Comparison of ENCODE assay signal across 8 cellular contexts in the genomic region with DNA sequence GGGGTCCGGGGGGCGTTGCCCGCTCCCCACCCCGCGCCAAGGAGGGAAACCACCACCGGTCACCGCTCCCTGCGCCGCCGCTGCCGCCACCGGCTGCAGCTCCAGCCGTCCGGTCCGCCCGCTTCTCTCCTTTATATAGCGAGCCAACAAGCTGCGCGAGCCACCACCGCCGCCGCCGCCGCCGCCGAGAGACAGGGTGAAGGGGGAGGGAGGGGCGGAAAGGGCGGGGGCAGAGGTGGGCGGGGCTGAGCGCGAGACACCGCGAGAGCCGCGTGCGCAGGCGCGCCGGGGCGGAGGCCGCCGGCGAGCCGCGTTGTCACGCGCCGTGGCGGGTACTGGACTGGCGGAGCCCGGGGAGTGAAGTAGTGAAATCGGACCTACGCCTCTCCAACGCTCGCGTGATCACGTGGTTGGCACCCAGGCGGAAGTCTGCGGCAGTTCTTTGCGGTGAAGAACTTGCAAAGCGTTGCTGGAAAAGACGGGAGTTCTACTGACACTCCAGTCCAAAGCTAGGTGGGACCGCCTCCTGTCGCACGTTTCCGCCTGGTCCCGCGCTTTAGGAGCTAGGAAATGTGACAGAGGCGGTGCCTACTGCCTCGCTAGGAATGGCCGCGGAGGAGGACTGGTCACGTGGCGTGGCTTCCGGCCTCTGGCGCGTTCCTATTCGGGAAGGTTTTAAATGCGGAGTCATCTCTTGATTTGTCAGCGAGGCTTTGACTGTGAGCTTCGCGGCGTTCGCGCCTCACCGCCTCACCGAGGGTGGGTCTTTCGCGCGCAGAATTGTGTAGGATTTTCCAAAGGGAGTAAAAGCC. TPM values are rescaled to one million over a fixed set of nuclear protein-coding genes. Genes with fewer than 3 reads are reported as not detected.
DNase-seq lines count a peak whose midpoint lies in the region; ATAC-seq and TF ChIP-seq lines count a peak whose summit lies in the region.

A gene (minus strand): TSS at position 193 of the 812 bp plus-strand sequence. CDS start 441 bp downstream, outside the sequence.

- H3K27ac ChIP-seq in Panc1 (ENCODE audit: low read length) (peak within 1 kb of the TSS; percentile 95), esophagus (ENCODE audit: low read depth in 2 of 2, low read length in 1 of 2) (peak within 1 kb of the TSS; percentile 97 to 100)

- peak within 1 kb of the TSS; percentile 70 to 96 for H3K4me3 ChIP-seq in Panc1 (ENCODE audit: low read depth in 2 of 2, low read length in 2 of 2)
- peak within 1 kb of the TSS; percentile 73 to 90 for H3K4me3 ChIP-seq in esophagus (ENCODE audit: low read depth in 1 of 2, low read length in 2 of 2)
- peak within 1 kb of the TSS; percentile 71 for H3K4me3 ChIP-seq in mucosa of stomach (ENCODE audit: low read length)

- 0% methylated on average over 70 to 90 of the region's 90 CpGs for WGBS in esophagus, 2 donors

- intact Hi-C loops in Panc1 (cut with micrococcal nuclease; ENCODE audit: unreplicated experiment), result no loop called here

- CTCF ChIA-PET in Panc1 (lab: Charles Lee), result no interaction called here

- H3K36me3 Mint-ChIP-seq in activated T-cell treated with anti-CD3 and anti-CD28 coated beads, Interleukin-2, amount 50 U/mL, for 4 hours (ENCODE audit: insufficient read depth), result peaks cover 9% of the 10 kb centered on the region

- H3K4me3 Mint-ChIP-seq in activated T-cell treated with anti-CD3 and anti-CD28 coated beads, Interleukin-2, amount 50 U/mL, for 4 hours, result peak within 1 kb of the TSS; percentile 99

- H3K9ac ChIP-seq in mucosa of stomach (ENCODE audit: low read length), result peak within 1 kb of the TSS; percentile 97

- peak; percentile 76 for ATAC-seq in GM21723 (IDR thresholded peaks at IDR 0.05; ENCODE audit: unreplicated experiment)
- ATAC-seq in Panc1, result peak; percentile 92
- peak; percentile 79 to 80 for ATAC-seq in activated T-cell treated with anti-CD3 and anti-CD28 coated beads, Interleukin-2, amount 50 U/mL, for 4 hours

- in situ Hi-C loops in Panc1 (cut with HindIII; ENCODE audit: low pct_unique_long_range_greater_than_20kb, low sequenced_read_pairs), result no loop called here

- no peaks in the 10 kb centered on the region for H3K9me3 ChIP-seq in Panc1 (ENCODE audit: control insufficient read depth, insufficient read depth, low read depth, low read length)
- no peaks in the 10 kb centered on the region for H3K9me3 ChIP-seq in esophagus (ENCODE audit: control insufficient read depth in 2 of 2, insufficient read depth in 1 of 2, low read depth in 1 of 2, low read length in 1 of 2)
- no peaks in the 10 kb centered on the region for H3K9me3 ChIP-seq in mucosa of stomach (ENCODE audit: control insufficient read depth, low read length)

- H3K9me3 Mint-ChIP-seq in activated T-cell treated with anti-CD3 and anti-CD28 coated beads, Interleukin-2, amount 50 U/mL, for 4 hours, result no peaks in the 10 kb centered on the region

- DNase-seq in DMS53 (lab: John Stamatoyannopoulos, UW) (peak; percentile 92), KG1 (lab: John Stamatoyannopoulos, UW) (peak; percentile 97), Panc1 (ENCODE audit: low read depth, low spot score) (peak; percentile 77)
- DNase-seq in activated T-cell treated with anti-CD3 and anti-CD28 coated beads, Interleukin-2, amount 50 U/mL, for 4 hours, result peak; percentile 91
- DNase-seq in stimulated activated CD8-positive, alpha-beta memory T cell treated with anti-CD3 and anti-CD28 coated beads, Interleukin-7, amount 100 ng/mL, for 1 hour (ENCODE audit: low read depth in 2 of 2), result peak; percentile 87 to 88

- H3K27me3 Mint-ChIP-seq in activated T-cell treated with anti-CD3 and anti-CD28 coated beads, Interleukin-2, amount 50 U/mL, for 4 hours (ENCODE audit: low read depth), result no peaks in the 10 kb centered on the region

- POLR2A ChIA-PET in Panc1 (lab: Charles Lee), result interaction anchor here (0.6 to 0.7 kb wide), 3 partner anchors 239 to 645 kb away, joined by 7 to 12 read pairs (median 8); no protein-coding TSS in a partner anchor

- peaks cover 7% of the 10 kb centered on the region for H3K4me1 ChIP-seq in Panc1 (ENCODE audit: control insufficient read depth, insufficient read depth, low read length)
- H3K4me1 ChIP-seq in esophagus (ENCODE audit: control insufficient read depth in 2 of 2, insufficient read depth in 2 of 2, low read length in 1 of 2), result no peaks in the 10 kb centered on the region
- H3K4me1 ChIP-seq in mucosa of stomach (ENCODE audit: control insufficient read depth, insufficient read depth, low read length), result peaks cover 16% of the 10 kb centered on the region

- no TSS peak for BruUV-seq in Panc1 (replicated peaks; lab: Mats Ljungman, UMichigan)

- TF ChIP-seq CTCF in Panc1 (IDR thresholded peaks at IDR 0.05), result no peak

- H3K36me3 ChIP-seq in Panc1 (ENCODE audit: control insufficient read depth, insufficient read depth, low read length) (no peaks in the 10 kb centered on the region; the same call in none of the 2 replicates), esophagus (ENCODE audit: control insufficient read depth in 2 of 2, insufficient read depth in 2 of 2, low read length in 1 of 2) (no peaks in the 10 kb centered on the region), mucosa of stomach (ENCODE audit: control insufficient read depth, insufficient read depth, low read length) (no peaks in the 10 kb centered on the region)

- H3K27me3 ChIP-seq in Panc1 (ENCODE audit: control insufficient read depth, insufficient read depth, low read length) (no peaks in the 10 kb centered on the region), esophagus (ENCODE audit: control insufficient read depth in 1 of 2, insufficient read depth in 2 of 2, low read length in 2 of 2) (no peaks in the 10 kb centered on the region), mucosa of stomach (ENCODE audit: control insufficient read depth, insufficient read depth, low read length) (no peaks in the 10 kb centered on the region)

- H3K4me1 Mint-ChIP-seq in activated T-cell treated with anti-CD3 and anti-CD28 coated beads, Interleukin-2, amount 50 U/mL, for 4 hours (ENCODE audit: low read depth), result peaks cover 39% of the 10 kb centered on the region

RNA-seq across cellular contexts. Expression of the gene that starts here (rescaled TPM):
- total RNA-seq in Panc1 (2021; ENCODE audit: unreplicated experiment), result 34.4 TPM
- polyA plus RNA-seq in Panc1 (2012; ENCODE audit: insufficient read length), result 15.3 TPM
- total RNA-seq in activated T-cell treated with anti-CD3 and anti-CD28 coated beads, Interleukin-2, amount 50 U/mL, for 4 hours, result 10 to 100 TPM; 42.8 to 44.4 (median 43.4) TPM
- 1 to 10 TPM; 3.8 to 6.2 TPM for polyA plus RNA-seq in esophagus

Comparison
In these comparisons a context has a peak if more than half of its experiments do, and no peak if none do; other contexts are left out.
1. Peak in every context shown above with its lines: DNase-seq, ATAC-seq, H3K4me3 ChIP-seq and H3K27ac ChIP-seq.